14 cellular contexts compared by ENCODE assay signal in the genomic region with DNA sequence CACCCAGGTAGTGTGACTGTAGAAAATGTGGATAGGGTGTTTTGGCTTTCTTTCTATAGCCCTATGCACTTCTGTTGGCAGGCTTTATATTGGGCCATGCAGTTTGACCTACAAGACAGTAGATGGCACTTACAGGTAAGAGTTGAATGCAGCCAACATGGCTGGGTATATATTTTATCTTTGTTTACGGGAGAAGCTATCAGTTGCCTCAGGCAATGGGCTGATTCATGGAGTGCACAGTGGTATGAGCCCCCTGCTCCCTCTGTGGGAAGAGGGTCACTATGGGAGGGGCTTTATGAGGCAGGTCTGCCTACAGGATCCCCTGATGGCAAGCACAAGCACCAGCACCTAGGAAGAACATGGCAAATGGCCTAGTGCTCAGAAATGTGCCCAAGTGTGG.
A peak's percentile ranks its signal among the peaks of the same experiment; 100 is the strongest.
DNase-seq lines count a peak whose midpoint lies in the region; ATAC-seq, FAIRE-seq and TF ChIP-seq lines count a peak whose summit lies in the region.
"Had no signal": no experiment of that assay in that cellular context is flagged by ENCODE, and none has a peak within 500 bp of the region (broad histone marks: within the 10 kb centered on the region; RNA-seq: fewer than 3 reads in every experiment).

No MANE protein-coding gene starts in this region.

- no peak for ATAC-seq in foreskin keratinocyte
- ATAC-seq: psoas muscle had no signal

- H3K9me3 Mint-ChIP-seq in T-helper 2 cell treated with Interferon-gamma antibody and Interleukin-4, amounts not matched to agents 5 μg/mL and 100 μg/mL, for 36 hours, result peaks cover 19% of the 10 kb centered on the region

- TF ChIP-seq CTCF in VCaP (conservative IDR thresholded peaks at IDR 0.05) (peak; percentile 33), foreskin keratinocyte (conservative IDR thresholded peaks at IDR 0.05) (peak; percentile 51), GM10266 (IDR thresholded peaks at IDR 0.05; ENCODE audit: control insufficient read depth, insufficient read depth, low read depth, missing control alignments) (no peak)

- no peak for FAIRE-seq in GM19239 (lab: Jason Lieb, UNC)

- no peak overlapping the region for H3K4me3 Mint-ChIP-seq in T-helper 2 cell treated with Interferon-gamma antibody and Interleukin-4, amounts not matched to agents 5 μg/mL and 100 μg/mL, for 36 hours

- peaks cover 11% of the 10 kb centered on the region for H3K4me1 ChIP-seq in foreskin keratinocyte
- H3K4me1 ChIP-seq: Peyer's patch, psoas muscle, suprapubic skin had no signal

- in situ Hi-C loops in KBM-7 (cut with MboI; ENCODE audit: low pct_unique_long_range_greater_than_20kb, low sequenced_read_pairs), result no loop called here

- H3K27me3 ChIP-seq in foreskin keratinocyte, result no peaks in the 10 kb centered on the region
- H3K27me3 ChIP-seq: Peyer's patch, suprapubic skin had no signal

- no peaks in the 10 kb centered on the region for H3K4me1 Mint-ChIP-seq in T-helper 2 cell treated with Interferon-gamma antibody and Interleukin-4, amounts not matched to agents 5 μg/mL and 100 μg/mL, for 36 hours (ENCODE audit: low read depth)

- no peak overlapping the region for H3K27ac ChIP-seq in VCaP
- no peak overlapping the region for H3K27ac ChIP-seq in foreskin keratinocyte
- H3K27ac ChIP-seq: Peyer's patch, psoas muscle, suprapubic skin had no signal

- no peaks in the 10 kb centered on the region for H3K27me3 Mint-ChIP-seq in T-helper 2 cell treated with Interferon-gamma antibody and Interleukin-4, amounts not matched to agents 5 μg/mL and 100 μg/mL, for 36 hours (ENCODE audit: low read depth)

- no peak overlapping the region for H3K27ac Mint-ChIP-seq in T-helper 2 cell treated with Interferon-gamma antibody and Interleukin-4, amounts not matched to agents 5 μg/mL and 100 μg/mL, for 36 hours

- peak; percentile 61 for DNase-seq in EL
- DNase-seq in KBM-7, result peak; percentile 3
- DNase-seq in foreskin keratinocyte, result no peak
- no peak for DNase-seq in GM19239 (ENCODE audit: insufficient read length, low spot score)
- DNase-seq in NCI-H128 (lab: John Stamatoyannopoulos, UW; ENCODE audit: unreplicated experiment), result no peak
- no peak for DNase-seq in GM10266 (ENCODE audit: extremely low spot score)
- DNase-seq in T-helper 2 cell treated with Interferon-gamma antibody and Interleukin-4, amounts not matched to agents 5 μg/mL and 100 μg/mL, for 36 hours (ENCODE audit: low spot score), result no peak
- DNase-seq: activated CD4-positive, CD25-positive, alpha-beta regulatory T cell; central memory CD4-positive, alpha-beta T cell; MM.1S; Peyer's patch; psoas muscle had no signal

- no peaks in the 10 kb centered on the region for H3K36me3 Mint-ChIP-seq in T-helper 2 cell treated with Interferon-gamma antibody and Interleukin-4, amounts not matched to agents 5 μg/mL and 100 μg/mL, for 36 hours (ENCODE audit: low read depth)

Comparison
In these comparisons a context has a peak if more than half of its experiments do, and no peak if none do; other contexts are left out.
1. DNase-seq: peak in EL (single experiment) and KBM-7 (single experiment); none in foreskin keratinocyte (0 of 2), GM19239 (single experiment), NCI-H128 (single experiment), GM10266 (single experiment) and T-helper 2 cell treated with Interferon-gamma antibody and Interleukin-4, amounts not matched to agents 5 μg/mL and 100 μg/mL, for 36 hours (single experiment).